Comparison of ENCODE assay signal across 2 cellular contexts in the genomic region with DNA sequence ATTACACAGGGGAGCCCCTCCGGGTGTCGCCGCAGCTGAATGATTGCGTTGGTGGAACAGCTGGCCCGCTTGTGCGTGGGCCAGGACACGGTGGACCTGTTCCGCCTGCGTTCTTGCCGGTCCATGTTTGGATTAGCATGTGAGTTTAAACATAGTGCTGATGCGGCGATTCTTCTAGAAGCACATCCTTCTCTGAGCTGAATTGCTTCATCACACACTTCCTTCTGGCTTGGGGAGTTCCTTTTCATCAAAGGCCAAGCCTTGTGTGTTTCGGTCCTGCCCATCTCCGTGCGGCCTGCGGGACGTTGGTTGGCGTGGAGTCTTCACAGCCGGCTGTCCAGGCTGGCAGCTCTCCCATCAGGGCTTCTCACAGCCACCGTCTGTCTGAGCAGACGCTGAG.
TF ChIP-seq lines count a peak whose summit lies in the region.

No MANE protein-coding gene starts in this region.

TF ChIP-seq in GM12891, 5 proteins besides CTCF, POLR2A, EP300 and RAD21:
- TF ChIP-seq TAF1 (IDR thresholded peaks at IDR 0.05; ENCODE audit: low read depth, low read length), result no peak
- no peak for TF ChIP-seq SPI1 (IDR thresholded peaks at IDR 0.05; ENCODE audit: low read depth, low read length)
- no peak for TF ChIP-seq POU2F2 (IDR thresholded peaks at IDR 0.05; ENCODE audit: low read depth, low read length)
- TF ChIP-seq POLR2AphosphoS5 (IDR thresholded peaks at IDR 0.05; ENCODE audit: low read depth, low read length), result no peak
- no peak for TF ChIP-seq PAX5 (IDR thresholded peaks at IDR 0.05; ENCODE audit: insufficient read depth, low read length, severe bottlenecking)
TF ChIP-seq in GM12891: peak in this region for 0.

TF ChIP-seq in K562, 482 proteins besides CTCF, POLR2A, EP300 and RAD21:
- TF ChIP-seq C11orf30 (IDR thresholded peaks at IDR 0.05; ENCODE audit: low read depth) (peak; percentile 86), MAFK (IDR thresholded peaks at IDR 0.05; ENCODE audit: low read length) (peak; percentile 80), MAFG (tag; conservative IDR thresholded peaks at IDR 0.05) (peak; percentile 73), MAFF (IDR thresholded peaks at IDR 0.05; ENCODE audit: low read length) (peak; percentile 47), HDAC1 (IDR thresholded peaks at IDR 0.05) (no peak), ZNF316 (IDR thresholded peaks at IDR 0.05) (peak; percentile 91), HDAC2 (IDR thresholded peaks at IDR 0.05) (no peak)
TF ChIP-seq in K562: peak in this region for 5.
